20 cellular contexts compared by ENCODE assay signal in genomic region chr11:33698921-33699320, GRCh38. TPM values are rescaled to one million over a fixed set of nuclear protein-coding genes. Genes with fewer than 3 reads are reported as not detected.
A peak's percentile ranks its signal among the peaks of the same experiment; 100 is the strongest.
DNase-seq lines count a peak whose midpoint lies in the region; ATAC-seq, FAIRE-seq and TF ChIP-seq lines count a peak whose summit lies in the region.
"Had no signal": no experiment of that assay in that cellular context is flagged by ENCODE, and none has a peak within 500 bp of the region (broad histone marks: within the 10 kb centered on the region; RNA-seq: fewer than 3 reads in every experiment).

No MANE protein-coding gene starts in this region.

- BruUV-seq in HepG2 (replicated peaks; lab: Mats Ljungman, UMichigan): no TSS peak

- no peaks in the 10 kb centered on the region for H3K36me3 Mint-ChIP-seq in activated CD8-positive, alpha-beta T cell treated with anti-CD3 and anti-CD28 coated beads, Interleukin-2, amount 10 ng/mL, durations not matched to agents 7 days and 5 days (ENCODE audit: low read depth)
- H3K36me3 Mint-ChIP-seq in immature natural killer cell: no peaks in the 10 kb centered on the region

- 79% methylated on average over 5 of the region's 5 CpGs for WGBS in HepG2 (ENCODE audit: low lambda C conversion rate)
- WGBS in right lobe of liver (ENCODE audit: insufficient coverage, low coverage, low lambda C conversion rate, missing lambda C conversion rate): 82% methylated on average over 4 of the region's 5 CpGs

- H3K9me3 ChIP-seq in HepG2 (ENCODE audit: low read length) (no peaks in the 10 kb centered on the region), right lobe of liver (no peaks in the 10 kb centered on the region), neutrophil (no peaks in the 10 kb centered on the region)
- H3K9me3 ChIP-seq: SJSA1 had no signal

- peaks cover 86% of the 10 kb centered on the region for H3K4me1 ChIP-seq in HepG2 (ENCODE audit: insufficient read depth, low read length)
- H3K4me1 ChIP-seq in right lobe of liver: peaks cover 0 to 52% (median 17%) of the 10 kb centered on the region in 4 donors
- H3K4me1 ChIP-seq in neutrophil (ENCODE audit: control insufficient read depth in 1 of 2, insufficient read depth in 1 of 2, low read depth in 1 of 2, low read length in 1 of 2): peaks cover 63 to 67% of the 10 kb centered on the region in 2 experiments

- H2AFZ ChIP-seq in HepG2 (ENCODE audit: low read length): no peak overlapping the region

- H3K36me3 ChIP-seq in HepG2 (replicated peaks in 1 of 2; ENCODE audit: control insufficient read depth in 1 of 2, insufficient read depth in 2 of 2, low read length in 2 of 2): no peaks in the 10 kb centered on the region
- no peaks in the 10 kb centered on the region for H3K36me3 ChIP-seq in right lobe of liver
- H3K36me3 ChIP-seq in neutrophil: no peaks in the 10 kb centered on the region

- TF ChIP-seq POLR2A in HepG2 (IDR thresholded peaks at IDR 0.05; ENCODE audit: insufficient read depth in 1 of 2, low read depth in 2 of 2, low read length in 2 of 2) (no peak), right lobe of liver (IDR thresholded peaks at IDR 0.05) (no peak)

- H3K27ac ChIP-seq in HepG2 (ENCODE audit: extremely low read length, insufficient read depth, low read length): peak overlapping the region; percentile 97
- H3K27ac ChIP-seq in right lobe of liver: no peak overlapping the region
- peak overlapping the region; percentile 37 for H3K27ac ChIP-seq in neutrophil
- H3K27ac ChIP-seq: C4-2B, SJSA1 had no signal

- POLR2A ChIA-PET in HepG2 (lab: Yijun Ruan, JAX): interaction anchor here (1.3 to 4.4 kb wide), 3 partner anchors 8 to 38 kb away, joined by 6 to 81 read pairs (median 63); partner anchors contain the start of gene CD59
- POLR2A ChIA-PET in activated CD8-positive, alpha-beta T cell treated with anti-CD3 and anti-CD28 coated beads, Interleukin-2, amount 10 ng/mL, durations not matched to agents 7 days and 5 days (lab: Charles Lee): no interaction called here

- no peak for DNase-seq in HepG2 (ENCODE audit: low spot score)
- no peak for DNase-seq in right lobe of liver
- DNase-seq in amniotic epithelial cell (ENCODE audit: low read depth): peak; percentile 65
- no peak for DNase-seq in activated CD8-positive, alpha-beta T cell treated with anti-CD3 and anti-CD28 coated beads, Interleukin-2, amount 10 ng/mL, durations not matched to agents 7 days and 5 days
- no peak for DNase-seq in immature natural killer cell
- DNase-seq in hepatic stellate cell (ENCODE audit: low spot score): no peak
- DNase-seq: COR-L47, DMS53, NCI-H1417 treated with DMSO at 0.1 percent for 48 hours, NCI-H1930, NCI-H446 treated with DMSO at 0.1 percent for 48 hours, NCI-H748 treated with DMSO at 0.1 percent for 48 hours, OCI-M1, RPMI8226 had no signal

- TF ChIP-seq CTCF in HepG2 (CRISPR knock-in tag; IDR thresholded peaks at IDR 0.05) (no peak), right lobe of liver (IDR thresholded peaks at IDR 0.05) (no peak), neutrophil (IDR thresholded peaks at IDR 0.05) (no peak)

- H3K4me3 Mint-ChIP-seq in activated CD8-positive, alpha-beta T cell treated with anti-CD3 and anti-CD28 coated beads, Interleukin-2, amount 10 ng/mL, durations not matched to agents 7 days and 5 days: no peak overlapping the region
- H3K4me3 Mint-ChIP-seq in immature natural killer cell: peak overlapping the region in 1 of 5 donors; percentile 77

- no peaks in the 10 kb centered on the region for H4K20me1 ChIP-seq in HepG2 (ENCODE audit: insufficient read depth, low read length)

- H3K79me2 ChIP-seq in HepG2 (ENCODE audit: insufficient read depth, low read length): no peaks in the 10 kb centered on the region

- CTCF ChIA-PET in HepG2 (lab: Yijun Ruan, JAX; ENCODE audit: low intra/inter-chr PET ratio, low total read pairs): no interaction called here
- CTCF ChIA-PET in activated CD8-positive, alpha-beta T cell treated with anti-CD3 and anti-CD28 coated beads, Interleukin-2, amount 10 ng/mL, durations not matched to agents 7 days and 5 days (lab: Charles Lee): no interaction called here

- H3K27me3 ChIP-seq in HepG2 (ENCODE audit: control insufficient read depth in 1 of 2, insufficient read depth in 2 of 2, low read length in 2 of 2): no peaks in the 10 kb centered on the region
- H3K27me3 ChIP-seq in right lobe of liver: no peaks in the 10 kb centered on the region
- no peaks in the 10 kb centered on the region for H3K27me3 ChIP-seq in neutrophil
- H3K27me3 ChIP-seq: SJSA1 had no signal

- no peak overlapping the region for H3K27ac Mint-ChIP-seq in activated CD8-positive, alpha-beta T cell treated with anti-CD3 and anti-CD28 coated beads, Interleukin-2, amount 10 ng/mL, durations not matched to agents 7 days and 5 days
- H3K27ac Mint-ChIP-seq in immature natural killer cell: no peak overlapping the region

- intact Hi-C loops in HepG2 (cut with micrococcal nuclease; ENCODE audit: unreplicated experiment): loop anchor here (10.0 kb wide), 1 partner anchor 434 kb away; no protein-coding TSS in a partner anchor
- intact Hi-C loops in right lobe of liver (cut with DNase I): loop anchor here in 1 of 2 donors (10.0 kb wide), 1 partner anchor 534 kb away; the partner anchor contains the start of gene CSTF3

- in situ Hi-C loops in HepG2 (cut with HindIII; ENCODE audit: extremely low pct_ligation_motif_present, low pct_unique_long_range_greater_than_20kb): no loop called here

- H3K4me3 ChIP-seq in HepG2 (replicated peaks in 1 of 3; ENCODE audit: insufficient read depth in 1 of 3, low read depth in 2 of 3, low read length in 3 of 3) (peak overlapping the region in 1 of 3 experiments; percentile 75; a peak in 1 of 6 replicates), right lobe of liver (no peak overlapping the region), neutrophil (ENCODE audit: low read depth in 1 of 2, low read length in 1 of 2) (no peak overlapping the region)
- H3K4me3 ChIP-seq: SJSA1 had no signal

- peak overlapping the region; percentile 91 for H3K4me2 ChIP-seq in HepG2 (ENCODE audit: low read depth, low read length)

- no peak for TF ChIP-seq EP300 in HepG2 (IDR thresholded peaks at IDR 0.05; ENCODE audit: low read depth in 2 of 2, low read length in 2 of 2)
- TF ChIP-seq EP300 in HepG2 (CRISPR knock-in tag; IDR thresholded peaks at IDR 0.05; ENCODE audit: borderline replicate concordance): no peak

- peaks cover 25% of the 10 kb centered on the region for H3K27me3 Mint-ChIP-seq in activated CD8-positive, alpha-beta T cell treated with anti-CD3 and anti-CD28 coated beads, Interleukin-2, amount 10 ng/mL, durations not matched to agents 7 days and 5 days (ENCODE audit: low read depth)
- peaks cover 9 to 18% (median 12%) of the 10 kb centered on the region in 3 donors for H3K27me3 Mint-ChIP-seq in immature natural killer cell (ENCODE audit: low read depth in 3 of 3)

- H3K9ac ChIP-seq in HepG2 (ENCODE audit: insufficient read depth, low read depth, low read length): peak overlapping the region; percentile 67

- no peak for ATAC-seq in HepG2
- no peak for ATAC-seq in right lobe of liver
- ATAC-seq in activated CD8-positive, alpha-beta T cell treated with anti-CD3 and anti-CD28 coated beads, Interleukin-2, amount 10 ng/mL, durations not matched to agents 7 days and 5 days: no peak
- ATAC-seq in HG03442 (IDR thresholded peaks at IDR 0.05; ENCODE audit: unreplicated experiment): no peak

- no peak for TF ChIP-seq RAD21 in HepG2 (CRISPR knock-in tag; IDR thresholded peaks at IDR 0.05)

- FAIRE-seq in HepG2 (lab: Jason Lieb, UNC): no peak
- FAIRE-seq: A204.1, H54 had no signal

- no peaks in the 10 kb centered on the region for H3K9me3 Mint-ChIP-seq in activated CD8-positive, alpha-beta T cell treated with anti-CD3 and anti-CD28 coated beads, Interleukin-2, amount 10 ng/mL, durations not matched to agents 7 days and 5 days (ENCODE audit: insufficient read depth)
- H3K9me3 Mint-ChIP-seq in immature natural killer cell: peaks cover 0 to 3% (median 0%) of the 10 kb centered on the region in 6 donors

- H3K4me1 Mint-ChIP-seq in activated CD8-positive, alpha-beta T cell treated with anti-CD3 and anti-CD28 coated beads, Interleukin-2, amount 10 ng/mL, durations not matched to agents 7 days and 5 days (ENCODE audit: low read depth): peaks cover 24% of the 10 kb centered on the region
- peaks cover 9 to 12% of the 10 kb centered on the region in 2 donors for H3K4me1 Mint-ChIP-seq in immature natural killer cell

RNA-seq across cellular contexts. Expression of gene C11orf91, which starts 1.7 kb away (rescaled TPM):
- total RNA-seq in HepG2 (2016; rRNA removed; fragmentation: Illumina TruSeq; extraction: Trizol): 0.35 TPM in 1 of 2 replicates, not detected in the other
- 0.71 TPM in 1 of 2 replicates, not detected in the other for total RNA-seq in HepG2 (2016; cell fraction: cytosol; rRNA removed; fragmentation: Illumina TruSeq; extraction: Trizol; ENCODE audit: low read depth)
- not detected in 2 replicates for total RNA-seq in HepG2 (2016; cell fraction: insoluble cytoplasmic fraction; rRNA removed; fragmentation: Illumina TruSeq; extraction: Trizol)
- 0.31 and 0.48 TPM in 2 replicates for total RNA-seq in HepG2 (2016; cell fraction: membrane; rRNA removed; fragmentation: Illumina TruSeq; extraction: Trizol)
- not detected in 2 replicates for total RNA-seq in HepG2 (2016; cell fraction: nucleus; rRNA removed; fragmentation: Illumina TruSeq; extraction: Trizol)
- polyA plus RNA-seq in HepG2 (2011; rRNA removed): not detected in 2 replicates
- not detected in 2 replicates for polyA plus RNA-seq in HepG2 (2011; cell fraction: cytosol; rRNA removed)
- 0.19 TPM in 1 of 2 replicates, not detected in the other for polyA plus RNA-seq in HepG2 (2011; cell fraction: nucleus; rRNA removed)
- 0.24 TPM in 1 of 2 replicates, not detected in the other for polyA plus RNA-seq in HepG2 (2012)
- 0.69 and 0.77 TPM in 2 replicates for polyA plus RNA-seq in HepG2 (2016; cell fraction: cytosol; fragmentation: Illumina TruSeq; extraction: Trizol; ENCODE audit: low read depth)
- polyA plus RNA-seq in HepG2 (2016; cell fraction: insoluble cytoplasmic fraction; fragmentation: Illumina TruSeq; extraction: Trizol; ENCODE audit: low read depth): not detected in 2 replicates
- polyA plus RNA-seq in HepG2 (2016; cell fraction: membrane; fragmentation: Illumina TruSeq; extraction: Trizol; ENCODE audit: low read depth): 0.62 and 1.2 TPM in 2 replicates
- not detected in 2 replicates for polyA plus RNA-seq in HepG2 (2016; cell fraction: nucleus; fragmentation: Illumina TruSeq; extraction: Trizol; ENCODE audit: insufficient read depth, low read depth)
- not detected in 2 replicates for polyA minus RNA-seq in HepG2 (2011; rRNA and poly(A)+ RNA removed; ENCODE audit: low replicate concordance)
- not detected in 2 replicates for polyA minus RNA-seq in HepG2 (2011; cell fraction: cytosol; rRNA and poly(A)+ RNA removed)
- polyA minus RNA-seq in HepG2 (2011; cell fraction: nucleus; rRNA and poly(A)+ RNA removed): 1.3 TPM in 1 of 2 replicates, not detected in the other
- total RNA-seq in right lobe of liver: not detected
- total RNA-seq in activated CD8-positive, alpha-beta T cell treated with anti-CD3 and anti-CD28 coated beads, Interleukin-2, amount 10 ng/mL, durations not matched to agents 7 days and 5 days: not detected
- not detected for polyA plus RNA-seq in immature natural killer cell
- total RNA-seq: SJSA1 had no signal

RNA-seq across cellular contexts. Expression of gene CD59, which starts 37.3 kb away (rescaled TPM):
- total RNA-seq in HepG2 (2016; rRNA removed; fragmentation: Illumina TruSeq; extraction: Trizol) (184 and 289 TPM in 2 replicates), right lobe of liver (100 to 1,000 TPM; 145 to 314 (median 197) TPM)
- total RNA-seq in HepG2 (2016; cell fraction: cytosol; rRNA removed; fragmentation: Illumina TruSeq; extraction: Trizol; ENCODE audit: low read depth): 17.9 and 18.3 TPM in 2 replicates
- 187 and 287 TPM in 2 replicates for total RNA-seq in HepG2 (2016; cell fraction: insoluble cytoplasmic fraction; rRNA removed; fragmentation: Illumina TruSeq; extraction: Trizol)
- 57.6 and 59.8 TPM in 2 replicates for total RNA-seq in HepG2 (2016; cell fraction: membrane; rRNA removed; fragmentation: Illumina TruSeq; extraction: Trizol)
- total RNA-seq in HepG2 (2016; cell fraction: nucleus; rRNA removed; fragmentation: Illumina TruSeq; extraction: Trizol): 207 and 235 TPM in 2 replicates
- polyA plus RNA-seq in HepG2 (2011; rRNA removed) (127 and 132 TPM in 2 replicates), immature natural killer cell (10 to 100 TPM; 46.9 to 70.7 (median 54.9) TPM)
- 79.2 and 136 TPM in 2 replicates for polyA plus RNA-seq in HepG2 (2011; cell fraction: cytosol; rRNA removed)
- 35.8 and 50.3 TPM in 2 replicates for polyA plus RNA-seq in HepG2 (2011; cell fraction: nucleus; rRNA removed)
- polyA plus RNA-seq in HepG2 (2012): 99.3 and 122 TPM in 2 replicates
- polyA plus RNA-seq in HepG2 (2016; cell fraction: cytosol; fragmentation: Illumina TruSeq; extraction: Trizol; ENCODE audit: low read depth): 34.0 and 44.2 TPM in 2 replicates
- 136 and 153 TPM in 2 replicates for polyA plus RNA-seq in HepG2 (2016; cell fraction: insoluble cytoplasmic fraction; fragmentation: Illumina TruSeq; extraction: Trizol; ENCODE audit: low read depth)
- polyA plus RNA-seq in HepG2 (2016; cell fraction: membrane; fragmentation: Illumina TruSeq; extraction: Trizol; ENCODE audit: low read depth): 35.5 and 37.5 TPM in 2 replicates
- 257 and 263 TPM in 2 replicates for polyA plus RNA-seq in HepG2 (2016; cell fraction: nucleus; fragmentation: Illumina TruSeq; extraction: Trizol; ENCODE audit: insufficient read depth, low read depth)
- polyA minus RNA-seq in HepG2 (2011; rRNA and poly(A)+ RNA removed; ENCODE audit: low replicate concordance): 118 and 499 TPM in 2 replicates
- 42.6 and 62.0 TPM in 2 replicates for polyA minus RNA-seq in HepG2 (2011; cell fraction: cytosol; rRNA and poly(A)+ RNA removed)
- 31.4 and 43.6 TPM in 2 replicates for polyA minus RNA-seq in HepG2 (2011; cell fraction: nucleus; rRNA and poly(A)+ RNA removed)
- 10 to 100 TPM; 33.7 to 35.1 TPM for total RNA-seq in activated CD8-positive, alpha-beta T cell treated with anti-CD3 and anti-CD28 coated beads, Interleukin-2, amount 10 ng/mL, durations not matched to agents 7 days and 5 days

Comparison
In these comparisons a context has a peak if more than half of its experiments do, and no peak if none do; other contexts are left out.
1. H3K27ac ChIP-seq: peak in HepG2 (single experiment) and neutrophil (single experiment); none in right lobe of liver (0 of 3).